ENCODE assay signal across 7 cellular contexts in the genomic region with DNA sequence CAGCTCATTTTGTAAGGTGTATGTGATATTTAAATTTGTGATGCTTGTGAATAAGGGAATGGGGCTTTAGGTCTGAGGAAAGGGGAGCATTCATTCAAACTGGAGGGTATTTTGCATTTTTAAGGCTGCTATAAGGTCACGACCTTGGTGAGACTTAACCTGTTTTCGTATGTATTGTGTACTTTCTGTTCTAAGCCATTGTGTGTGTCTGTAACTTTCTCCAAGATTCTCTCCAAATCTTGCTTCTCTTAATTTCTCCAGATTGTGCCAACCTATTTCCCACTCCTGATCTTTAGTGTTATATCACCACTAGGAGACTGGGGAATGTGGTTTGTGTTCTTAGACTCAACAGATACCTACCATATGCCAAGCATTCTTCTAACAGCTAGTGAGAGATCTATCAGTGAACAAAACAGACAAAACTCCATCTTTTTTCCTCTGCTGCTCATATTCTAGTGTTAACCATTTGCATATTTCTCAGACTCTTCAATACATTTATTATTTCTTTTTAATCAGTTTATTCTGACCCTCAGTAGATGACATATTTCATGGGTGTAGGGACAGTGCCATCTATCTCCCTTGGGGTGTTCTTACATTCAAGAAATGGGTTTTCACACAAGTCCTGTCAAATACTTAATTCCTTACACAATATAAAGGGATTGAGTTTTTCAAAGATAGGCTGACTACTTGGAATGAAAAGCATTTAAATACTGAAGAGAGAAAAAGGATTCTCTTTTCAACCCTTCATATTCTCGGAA. TPM values are rescaled to one million over a fixed set of nuclear protein-coding genes. Genes with fewer than 3 reads are reported as not detected.
DNase-seq lines count a peak whose midpoint lies in the region; ATAC-seq and TF ChIP-seq lines count a peak whose summit lies in the region.

No MANE protein-coding gene starts in this region.

- H2AFZ ChIP-seq in SK-N-SH (ENCODE audit: low read depth) (no peak overlapping the region), neuronal stem cell (ENCODE audit: low read length) (no peak overlapping the region)

- no peak overlapping the region for H4K8ac ChIP-seq in neuronal stem cell (ENCODE audit: low read depth, low read length)

- no peak overlapping the region for H2BK5ac ChIP-seq in neuronal stem cell (ENCODE audit: low read length)

- H3K4me3 ChIP-seq in SK-N-SH (ENCODE audit: low read depth in 2 of 2, low read length in 1 of 2) (no peak overlapping the region), gastrocnemius medialis (no peak overlapping the region), neuronal stem cell (ENCODE audit: low read length in 2 of 2) (no peak overlapping the region)

- H2BK120ac ChIP-seq in neuronal stem cell (ENCODE audit: low read depth, low read length): no peak overlapping the region

- no peaks in the 10 kb centered on the region for H4K20me1 ChIP-seq in SK-N-SH (ENCODE audit: insufficient read depth)

- no peaks in the 10 kb centered on the region for H3K79me1 ChIP-seq in neuronal stem cell (ENCODE audit: low read depth, low read length)

- 90% methylated on average over 3 of the region's 3 CpGs for WGBS in SK-N-SH (ENCODE audit: low lambda C conversion rate)
- WGBS in neuronal stem cell (ENCODE audit: extremely low coverage in 2 of 2, insufficient read length in 2 of 2, insufficient replicate concordance in 1 of 2), 2 donors: no CpG with 5 or more reads among the region's 3 CpGs

- no peak overlapping the region for H3K23ac ChIP-seq in neuronal stem cell (ENCODE audit: low read depth, low read length, poor library complexity)

- H3K27ac ChIP-seq in SK-N-SH (ENCODE audit: low read depth in 2 of 2, low read length in 1 of 2): peak overlapping the region in 1 of 2 experiments; percentile 68; a peak in 2 of 4 replicates
- peak overlapping the region; percentile 35 to 65 (median 48) for H3K27ac ChIP-seq in gastrocnemius medialis
- H3K27ac ChIP-seq in neuronal stem cell (replicated peaks; ENCODE audit: low read length): no peak overlapping the region

- TF ChIP-seq CTCF in GM12874 (IDR thresholded peaks at IDR 0.05; ENCODE audit: insufficient read depth, low read depth, low read length) (0 out of 2 replicates have a peak, but pooled peaks have one; percentile 4), SK-N-SH (IDR thresholded peaks at IDR 0.05) (peak; percentile 46), gastrocnemius medialis (IDR thresholded peaks at IDR 0.05 in 4 of 5, conservative IDR thresholded peaks at IDR 0.05 in 1 of 5) (peak in 2 of 5 experiments; percentile 17 to 30)

- H4K91ac ChIP-seq in neuronal stem cell (ENCODE audit: low read depth, low read length, poor library complexity): no peak overlapping the region

- TF ChIP-seq POLR2A in gastrocnemius medialis (IDR thresholded peaks at IDR 0.05): no peak

- H3K4ac ChIP-seq in neuronal stem cell (ENCODE audit: low read length): no peak overlapping the region

- no peak overlapping the region for H2BK12ac ChIP-seq in neuronal stem cell (ENCODE audit: low read length)

- peaks cover 0 to 5% of the 10 kb centered on the region in 2 experiments; a peak in 2 of 4 replicates for H3K4me1 ChIP-seq in SK-N-SH (ENCODE audit: control insufficient read depth in 1 of 2, insufficient read depth in 2 of 2, low read depth in 1 of 2, low read length in 1 of 2)
- H3K4me1 ChIP-seq in gastrocnemius medialis: peaks cover 0 to 12% of the 10 kb centered on the region in 2 donors
- H3K4me1 ChIP-seq in neuronal stem cell (ENCODE audit: control insufficient read depth in 2 of 2, insufficient read depth in 1 of 2, low read depth in 1 of 2, low read length in 2 of 2): no peaks in the 10 kb centered on the region

- H3K36me3 ChIP-seq in SK-N-SH (replicated peaks in 1 of 2; ENCODE audit: control insufficient read depth in 1 of 2, insufficient read depth in 2 of 2, low read length in 1 of 2): peaks cover 43 to 65% of the 10 kb centered on the region in 2 experiments
- peaks cover 0 to 29% of the 10 kb centered on the region in 2 donors for H3K36me3 ChIP-seq in gastrocnemius medialis
- H3K36me3 ChIP-seq in neuronal stem cell (replicated peaks in 1 of 2; ENCODE audit: control insufficient read depth in 2 of 2, insufficient read depth in 2 of 2, low read length in 2 of 2): peaks cover 2 to 37% of the 10 kb centered on the region in 2 donors

- DNase-seq in SK-N-SH: no peak
- peak; percentile 72 for DNase-seq in globus pallidus (ENCODE audit: low spot score)
- DNase-seq in gastrocnemius medialis: no peak
- no peak for DNase-seq in DMS79 (lab: John Stamatoyannopoulos, UW)
- no peak for DNase-seq in neuronal stem cell (ENCODE audit: low spot score)

- H3K9me2 ChIP-seq in SK-N-SH: no peaks in the 10 kb centered on the region

- in situ Hi-C loops in gastrocnemius medialis (cut with MboI; ENCODE audit: low sequenced_read_pairs in 4 of 4): no loop called here

- no peak overlapping the region for H2BK15ac ChIP-seq in neuronal stem cell (ENCODE audit: low read length)

- H3K9ac ChIP-seq in SK-N-SH (no peak overlapping the region), neuronal stem cell (ENCODE audit: low read depth, low read length, poor library complexity) (no peak overlapping the region)

- TF ChIP-seq EP300 in SK-N-SH (IDR thresholded peaks at IDR 0.05; ENCODE audit: borderline replicate concordance in 1 of 2, low read depth in 1 of 2, low read length in 1 of 2): no peak

- peak; percentile 58 for TF ChIP-seq RAD21 in SK-N-SH (IDR thresholded peaks at IDR 0.05; ENCODE audit: low read length)

- H3K9me3 ChIP-seq in SK-N-SH (no peaks in the 10 kb centered on the region), gastrocnemius medialis (no peaks in the 10 kb centered on the region), neuronal stem cell (replicated peaks in 1 of 2; ENCODE audit: control insufficient read depth in 2 of 2, insufficient read depth in 1 of 2, low read depth in 1 of 2, low read length in 2 of 2) (no peaks in the 10 kb centered on the region)

- POLR2A ChIA-PET in SK-N-SH (lab: Yijun Ruan, JAX): no interaction called here

- H3F3A ChIP-seq in SK-N-SH (replicated peaks; ENCODE audit: insufficient read depth): peaks cover 10% of the 10 kb centered on the region

- H3K4me2 ChIP-seq in SK-N-SH: no peak overlapping the region
- H3K4me2 ChIP-seq in neuronal stem cell (ENCODE audit: insufficient read depth, low read length, poor library complexity, severe bottlenecking): no peak overlapping the region

- ATAC-seq in gastrocnemius medialis (peak in 1 of 2 donors; percentile 15), HG03520 (IDR thresholded peaks at IDR 0.05; ENCODE audit: unreplicated experiment) (no peak)

- H3K27me3 ChIP-seq in SK-N-SH (ENCODE audit: insufficient read depth): no peaks in the 10 kb centered on the region
- H3K27me3 ChIP-seq in gastrocnemius medialis: no peaks in the 10 kb centered on the region
- H3K27me3 ChIP-seq in neuronal stem cell (ENCODE audit: control insufficient read depth in 3 of 3, insufficient read depth in 3 of 3, low read depth in 1 of 3, low read length in 3 of 3): no peaks in the 10 kb centered on the region

- CTCF ChIA-PET in SK-N-SH (lab: Yijun Ruan, JAX): interaction anchor here (0.6 to 2.5 kb wide), 4 partner anchors 10 to 530 kb away, joined by 3 to 8 read pairs (median 6); no protein-coding TSS in a partner anchor

- intact Hi-C loops in gastrocnemius medialis (cut with DNase I; ENCODE audit: low total_unique reads): no loop called here

- no peak overlapping the region for H2AK5ac ChIP-seq in neuronal stem cell (ENCODE audit: low read depth, low read length)

- no peak overlapping the region for H3K14ac ChIP-seq in neuronal stem cell (ENCODE audit: low read length)

- H3K18ac ChIP-seq in neuronal stem cell (ENCODE audit: low read length): no peak overlapping the region

- peaks cover 6% of the 10 kb centered on the region; the same call in 1 of the 2 replicates for H3K79me2 ChIP-seq in SK-N-SH (ENCODE audit: insufficient read depth)

TF ChIP-seq in SK-N-SH, 30 proteins besides CTCF, POLR2A, EP300 and RAD21 (continues in another document):
- no peak for TF ChIP-seq EZH2phosphoT487 (IDR thresholded peaks at IDR 0.05; ENCODE audit: borderline replicate concordance, low read depth)
- TF ChIP-seq FOSL2 (IDR thresholded peaks at IDR 0.05; ENCODE audit: borderline replicate concordance, low read depth): no peak
- TF ChIP-seq, protein P1, sequence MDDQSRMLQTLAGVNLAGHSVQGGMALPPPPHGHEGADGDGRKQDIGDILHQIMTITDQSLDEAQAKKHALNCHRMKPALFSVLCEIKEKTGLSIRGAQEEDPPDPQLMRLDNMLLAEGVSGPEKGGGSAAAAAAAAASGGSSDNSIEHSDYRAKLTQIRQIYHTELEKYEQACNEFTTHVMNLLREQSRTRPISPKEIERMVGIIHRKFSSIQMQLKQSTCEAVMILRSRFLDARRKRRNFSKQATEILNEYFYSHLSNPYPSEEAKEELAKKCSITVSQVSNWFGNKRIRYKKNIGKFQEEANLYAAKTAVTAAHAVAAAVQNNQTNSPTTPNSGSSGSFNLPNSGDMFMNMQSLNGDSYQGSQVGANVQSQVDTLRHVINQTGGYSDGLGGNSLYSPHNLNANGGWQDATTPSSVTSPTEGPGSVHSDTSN (IDR thresholded peaks at IDR 0.05): no peak
- TF ChIP-seq GABPA (IDR thresholded peaks at IDR 0.05; ENCODE audit: low read depth): no peak
- TF ChIP-seq, protein P2, sequence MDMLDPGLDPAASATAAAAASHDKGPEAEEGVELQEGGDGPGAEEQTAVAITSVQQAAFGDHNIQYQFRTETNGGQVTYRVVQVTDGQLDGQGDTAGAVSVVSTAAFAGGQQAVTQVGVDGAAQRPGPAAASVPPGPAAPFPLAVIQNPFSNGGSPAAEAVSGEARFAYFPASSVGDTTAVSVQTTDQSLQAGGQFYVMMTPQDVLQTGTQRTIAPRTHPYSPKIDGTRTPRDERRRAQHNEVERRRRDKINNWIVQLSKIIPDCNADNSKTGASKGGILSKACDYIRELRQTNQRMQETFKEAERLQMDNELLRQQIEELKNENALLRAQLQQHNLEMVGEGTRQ (IDR thresholded peaks at IDR 0.05; ENCODE audit: borderline replicate concordance, low read depth, low read length): no peak
- TF ChIP-seq TEAD4 (IDR thresholded peaks at IDR 0.05; ENCODE audit: borderline replicate concordance, insufficient read depth): no peak
- TF ChIP-seq ELF1 (IDR thresholded peaks at IDR 0.05): no peak
- no peak for TF ChIP-seq MEF2A (IDR thresholded peaks at IDR 0.05; ENCODE audit: borderline replicate concordance, low read depth)
- no peak for TF ChIP-seq SIN3A (IDR thresholded peaks at IDR 0.05; ENCODE audit: borderline replicate concordance, low read depth, low read length)
- no peak for TF ChIP-seq GATA2 (CRISPR knock-in tag; IDR thresholded peaks at IDR 0.05)

RNA-seq across cellular contexts. Expression of a gene that starts 27.5 kb away (rescaled TPM):
- 49.5 and 52.7 TPM in 2 replicates for polyA plus RNA-seq in SK-N-SH (2012; rRNA removed)
- 64.4 and 75.2 TPM in 2 replicates for polyA plus RNA-seq in SK-N-SH (2012; cell fraction: cytosol; rRNA removed)
- polyA plus RNA-seq in SK-N-SH (2012; cell fraction: nucleus; rRNA removed): 18.5 and 36.8 TPM in 2 replicates
- 100 to 1,000 TPM; 111 to 377 (median 324) TPM for total RNA-seq in gastrocnemius medialis
- polyA plus RNA-seq in neuronal stem cell (2013, experiment 1 of 2): 33.8 TPM
- polyA plus RNA-seq in neuronal stem cell (2013, experiment 2 of 2): 36.7 TPM
